In genomic region chr6:85600713-85601313, GRCh38 we compare ENCODE assay signal across 23 cellular contexts. TPM values are rescaled to one million over a fixed set of nuclear protein-coding genes. Genes with fewer than 3 reads are reported as not detected.
DNase-seq lines count a peak whose midpoint lies in the region; ATAC-seq, FAIRE-seq and TF ChIP-seq lines count a peak whose summit lies in the region.
"Had no signal": no experiment of that assay in that cellular context is flagged by ENCODE, and none has a peak within 500 bp of the region (broad histone marks: within the 10 kb centered on the region; RNA-seq: fewer than 3 reads in every experiment).

No MANE protein-coding gene starts in this region.

- H3K9me2 ChIP-seq in SK-N-SH: no peaks in the 10 kb centered on the region

- H3K27ac Mint-ChIP-seq in T-helper 17 cell: peak overlapping the region; percentile 72

- H3K27ac ChIP-seq in SK-N-SH (ENCODE audit: low read depth in 2 of 2, low read length in 1 of 2) (no peak overlapping the region), keratinocyte (ENCODE audit: control insufficient read depth, insufficient read depth, low read length) (no peak overlapping the region)
- H3K27ac ChIP-seq: HL-60, PC-9, upper lobe of left lung had no signal

- H4K20me1 ChIP-seq in SK-N-SH (ENCODE audit: insufficient read depth): no peaks in the 10 kb centered on the region
- no peaks in the 10 kb centered on the region for H4K20me1 ChIP-seq in keratinocyte (ENCODE audit: control insufficient read depth, extremely low read depth, insufficient read depth, low read length)

- H3K27me3 ChIP-seq in SK-N-SH (ENCODE audit: insufficient read depth): no peaks in the 10 kb centered on the region
- H3K27me3 ChIP-seq in keratinocyte (ENCODE audit: control insufficient read depth, extremely low read depth, insufficient read depth, low read length): no peaks in the 10 kb centered on the region
- H3K27me3 ChIP-seq: upper lobe of left lung had no signal

- H3K27me3 Mint-ChIP-seq in T-helper 17 cell: no peaks in the 10 kb centered on the region
- H3K27me3 Mint-ChIP-seq: stimulated activated naive CD8-positive, alpha-beta T cell treated with anti-CD3 and anti-CD28 coated beads, Interleukin-15, amount 100 ng/mL, for 72 hours had no signal

- H3K4me3 ChIP-seq in SK-N-SH (ENCODE audit: low read depth in 2 of 2, low read length in 1 of 2): no peak overlapping the region
- H3K4me3 ChIP-seq in keratinocyte (ENCODE audit: control insufficient read depth in 2 of 3, extremely low read depth in 1 of 3, insufficient read depth in 2 of 3, low read depth in 1 of 3, low read length in 3 of 3): no peak overlapping the region
- H3K4me3 ChIP-seq: PC-9, upper lobe of left lung had no signal

- H3K4me1 Mint-ChIP-seq in T-helper 17 cell: peaks cover 8% of the 10 kb centered on the region
- H3K4me1 Mint-ChIP-seq: CD14-positive monocyte; stimulated activated naive CD8-positive, alpha-beta T cell treated with anti-CD3 and anti-CD28 coated beads, Interleukin-15, amount 100 ng/mL, for 72 hours had no signal

- no peak overlapping the region for H2AFZ ChIP-seq in SK-N-SH (ENCODE audit: low read depth)
- H2AFZ ChIP-seq in keratinocyte (ENCODE audit: control insufficient read depth, low read length): no peak overlapping the region
- H2AFZ ChIP-seq: PC-9 had no signal

- H3K4me2 ChIP-seq in SK-N-SH (no peak overlapping the region), keratinocyte (ENCODE audit: control insufficient read depth, extremely low read depth, insufficient read depth, low read depth, low read length) (no peak overlapping the region)
- H3K4me2 ChIP-seq: PC-9 had no signal

- TF ChIP-seq EP300 in SK-N-SH (IDR thresholded peaks at IDR 0.05; ENCODE audit: borderline replicate concordance in 1 of 2, low read depth in 1 of 2, low read length in 1 of 2): no peak

- POLR2A ChIA-PET in SK-N-SH (lab: Yijun Ruan, JAX): interaction anchor here (1.3 kb wide), 1 partner anchor 42 kb away, joined by 3 read pairs; the partner anchor contains the start of gene SYNCRIP

- H3K9me1 ChIP-seq in keratinocyte (ENCODE audit: control insufficient read depth, extremely low read depth, insufficient read depth, low read length): no peaks in the 10 kb centered on the region

- peak overlapping the region; percentile 68 for H3K4me3 Mint-ChIP-seq in T-helper 17 cell
- H3K4me3 Mint-ChIP-seq: CD14-positive monocyte; stimulated activated naive CD8-positive, alpha-beta T cell treated with anti-CD3 and anti-CD28 coated beads, Interleukin-15, amount 100 ng/mL, for 72 hours had no signal

- H3K4me1 ChIP-seq in SK-N-SH (ENCODE audit: control insufficient read depth in 1 of 2, insufficient read depth in 2 of 2, low read depth in 1 of 2, low read length in 1 of 2) (no peaks in the 10 kb centered on the region), keratinocyte (ENCODE audit: control insufficient read depth, extremely low read depth, insufficient read depth, low read length) (no peaks in the 10 kb centered on the region)
- H3K4me1 ChIP-seq: upper lobe of left lung had no signal

- H3K36me3 ChIP-seq in SK-N-SH (replicated peaks in 1 of 2; ENCODE audit: control insufficient read depth in 1 of 2, insufficient read depth in 2 of 2, low read length in 1 of 2): peaks cover 6 to 30% of the 10 kb centered on the region in 2 experiments
- no peaks in the 10 kb centered on the region for H3K36me3 ChIP-seq in keratinocyte (ENCODE audit: control insufficient read depth in 2 of 2, extremely low read depth in 1 of 2, insufficient read depth in 2 of 2, low read length in 2 of 2)
- H3K36me3 ChIP-seq: upper lobe of left lung had no signal

- dilution Hi-C loops in keratinocyte (cut with MboI; ENCODE audit: extremely low pct_ligation_motif_present, low sequenced_read_pairs): no loop called here

- no peak for TF ChIP-seq RAD21 in SK-N-SH (IDR thresholded peaks at IDR 0.05; ENCODE audit: low read length)

- H3K9me3 ChIP-seq in SK-N-SH (no peaks in the 10 kb centered on the region), T-helper 17 cell (ENCODE audit: control insufficient read depth, low read length, poor library complexity, severe bottlenecking) (no peaks in the 10 kb centered on the region), keratinocyte (ENCODE audit: control insufficient read depth, low read depth, low read length) (no peaks in the 10 kb centered on the region)
- H3K9me3 ChIP-seq: upper lobe of left lung had no signal

- peak; percentile 27; the same call in 1 of the 2 replicates for TF ChIP-seq POLR2A in GM12891 (IDR thresholded peaks at IDR 0.05; ENCODE audit: low read depth, low read length)

- CTCF ChIA-PET in SK-N-SH (lab: Yijun Ruan, JAX): interaction anchor here (1.1 to 1.4 kb wide), 2 partner anchors 9 to 28 kb away, joined by 3 read pairs; no protein-coding TSS in a partner anchor

- H3K9ac ChIP-seq in SK-N-SH: no peak overlapping the region
- H3K9ac ChIP-seq in keratinocyte (ENCODE audit: control insufficient read depth, extremely low read depth, insufficient read depth, low read length): no peak overlapping the region

- H3F3A ChIP-seq in SK-N-SH (replicated peaks; ENCODE audit: insufficient read depth): peaks cover 66% of the 10 kb centered on the region

- ATAC-seq in SK-N-SH treated with all-trans-retinoic acid at 6 μM for 48 hours: no peak
- ATAC-seq in T-helper 17 cell: no peak
- ATAC-seq in GM19328 (IDR thresholded peaks at IDR 0.05; ENCODE audit: unreplicated experiment): no peak
- ATAC-seq: left ventricle myocardium superior; stimulated activated naive CD8-positive, alpha-beta T cell treated with anti-CD3 and anti-CD28 coated beads, Interleukin-15, amount 100 ng/mL, for 72 hours had no signal

- 90% methylated on average over 11 of the region's 11 CpGs for WGBS in SK-N-SH (ENCODE audit: low lambda C conversion rate)

- no peaks in the 10 kb centered on the region for H3K36me3 Mint-ChIP-seq in T-helper 17 cell (ENCODE audit: low read depth)

- no peak for TF ChIP-seq CTCF in SK-N-SH (IDR thresholded peaks at IDR 0.05)
- no peak for TF ChIP-seq CTCF in keratinocyte (optimal IDR thresholded peaks at IDR 0.05 in 1 of 3, IDR thresholded peaks at IDR 0.05 in 1 of 3, conservative IDR thresholded peaks at IDR 0.05 in 1 of 3; ENCODE audit: extremely low read depth in 1 of 3, insufficient read depth in 2 of 3, low read length in 3 of 3)

- peaks cover 3% of the 10 kb centered on the region for H3K79me2 ChIP-seq in SK-N-SH (ENCODE audit: insufficient read depth)
- H3K79me2 ChIP-seq in keratinocyte (ENCODE audit: control insufficient read depth, insufficient read depth, low read length): no peaks in the 10 kb centered on the region

- DNase-seq in SK-N-SH: no peak
- DNase-seq in GM12891 (ENCODE audit: insufficient read length, low spot score): no peak
- no peak for DNase-seq in T-helper 17 cell
- no peak for DNase-seq in keratinocyte (ENCODE audit: low read depth, low spot score)
- no peak for DNase-seq in H4 (ENCODE audit: low spot score)
- no peak for DNase-seq in NCI-H1105 (lab: John Stamatoyannopoulos, UW)
- DNase-seq: ACHN; amniotic stem cell; caudate nucleus; KBM-7; left ventricle myocardium superior; NCI-H1048; NCI-H2081 treated with DMSO at 0.1 percent for 48 hours; NCI-H774; PC-9; stimulated activated CD4-positive, alpha-beta T cell treated with anti-CD3 and anti-CD28 coated beads, Interleukin-1b, Interleukin-23, amount 100 ng/mL, for 48 hours; stimulated activated naive CD8-positive, alpha-beta T cell treated with anti-CD3 and anti-CD28 coated beads, Interleukin-15, amount 100 ng/mL, for 72 hours; upper lobe of left lung had no signal

- FAIRE-seq in GM12891 (lab: Jason Lieb, UNC): no peak
- FAIRE-seq in keratinocyte (lab: Jason Lieb, UNC): peak; percentile 51
- FAIRE-seq: H54 had no signal

TF ChIP-seq in SK-N-SH, 30 proteins besides CTCF, POLR2A, EP300 and RAD21 (continues in another document):
- TF ChIP-seq POLR2AphosphoS5 (IDR thresholded peaks at IDR 0.05; ENCODE audit: low read depth, low read length): 0 out of 2 replicates have a peak, but pooled peaks have one; percentile 22
- TF ChIP-seq YY1 (IDR thresholded peaks at IDR 0.05; ENCODE audit: low read depth): no peak

TF ChIP-seq in SK-N-SH treated with all-trans-retinoic acid at 6 μM for 48 hours, 23 proteins besides CTCF, POLR2A, EP300 and RAD21 (continues in another document):
- TF ChIP-seq SNAI2 (CRISPR knock-in tag; IDR thresholded peaks at IDR 0.05): no peak
- TF ChIP-seq ZFP30 (CRISPR knock-in tag; IDR thresholded peaks at IDR 0.05): no peak
- no peak for TF ChIP-seq GLIS3 (CRISPR knock-in tag; IDR thresholded peaks at IDR 0.05)

TF ChIP-seq in GM12891, 5 proteins besides CTCF, POLR2A, EP300 and RAD21 (continues in another document):
- TF ChIP-seq SPI1 (IDR thresholded peaks at IDR 0.05; ENCODE audit: low read depth, low read length) (no peak), PAX5 (IDR thresholded peaks at IDR 0.05; ENCODE audit: insufficient read depth, low read length, severe bottlenecking) (no peak)

RNA-seq across cellular contexts. Expression of gene SNX14, which starts 7.2 kb away (rescaled TPM):
- 40.4 and 53.9 TPM in 2 replicates for polyA plus RNA-seq in SK-N-SH (2012; rRNA removed)
- 45.8 and 56.8 TPM in 2 replicates for polyA plus RNA-seq in SK-N-SH (2012; cell fraction: cytosol; rRNA removed)
- polyA plus RNA-seq in SK-N-SH (2012; cell fraction: nucleus; rRNA removed): 86.5 and 129 TPM in 2 replicates
- polyA plus RNA-seq in GM12891 (2012; ENCODE audit: low read depth, missing spikeins): 38.7 TPM
- total RNA-seq in T-helper 17 cell: 10 to 100 TPM; 35.8 to 36.7 TPM
- polyA plus RNA-seq in keratinocyte: 54.5 to 97.5 TPM (median 75.8 TPM) in 3 replicates
- 64.3 TPM for polyA plus RNA-seq in keratinocyte (2011; ENCODE audit: low read depth)
- polyA plus RNA-seq in keratinocyte (2011; cell fraction: cytosol; rRNA removed): 23.2 and 41.8 TPM in 2 replicates
- polyA plus RNA-seq in keratinocyte (2011; cell fraction: nucleus; rRNA removed): 111 and 167 TPM in 2 replicates
- polyA plus RNA-seq in keratinocyte (2012; ENCODE audit: low replicate concordance): 55.7 and 58.5 TPM in 2 replicates
- 13.1 to 74.2 TPM (median 53.1 TPM) in 3 replicates for polyA minus RNA-seq in keratinocyte
- 59.5 TPM for polyA minus RNA-seq in keratinocyte (2011; cell fraction: cytosol; rRNA and poly(A)+ RNA removed)
- polyA minus RNA-seq in keratinocyte (2011; cell fraction: nucleus; rRNA and poly(A)+ RNA removed): 81.1 and 134 TPM in 2 replicates
- 40.4 and 55.9 TPM in 2 replicates for total RNA-seq in H4 (2014; rRNA removed; shearing (Covaris generic))

RNA-seq across cellular contexts. Expression of gene SYNCRIP, which starts 41.9 kb away (rescaled TPM):
- polyA plus RNA-seq in SK-N-SH (2012; rRNA removed): 15.9 and 17.8 TPM in 2 replicates
- 30.8 and 46.3 TPM in 2 replicates for polyA plus RNA-seq in SK-N-SH (2012; cell fraction: cytosol; rRNA removed)
- polyA plus RNA-seq in SK-N-SH (2012; cell fraction: nucleus; rRNA removed): 9.6 and 18.8 TPM in 2 replicates
- polyA plus RNA-seq in GM12891 (2012; ENCODE audit: low read depth, missing spikeins): 63.3 TPM
- total RNA-seq in T-helper 17 cell: 10 to 100 TPM; 70.9 to 79.1 TPM
- polyA plus RNA-seq in keratinocyte: 20.3 to 56.8 TPM (median 22.6 TPM) in 3 replicates
- polyA plus RNA-seq in keratinocyte (2011; ENCODE audit: low read depth): 155 TPM
- polyA plus RNA-seq in keratinocyte (2011; cell fraction: cytosol; rRNA removed): 28.7 and 54.7 TPM in 2 replicates
- 54.3 and 69.9 TPM in 2 replicates for polyA plus RNA-seq in keratinocyte (2011; cell fraction: nucleus; rRNA removed)
- 75.2 and 130 TPM in 2 replicates for polyA plus RNA-seq in keratinocyte (2012; ENCODE audit: low replicate concordance)
- polyA minus RNA-seq in keratinocyte: 11.7 to 59.2 TPM (median 22.3 TPM) in 3 replicates
- polyA minus RNA-seq in keratinocyte (2011; cell fraction: cytosol; rRNA and poly(A)+ RNA removed): 20.0 TPM
- 21.3 and 48.4 TPM in 2 replicates for polyA minus RNA-seq in keratinocyte (2011; cell fraction: nucleus; rRNA and poly(A)+ RNA removed)
- 43.6 and 57.2 TPM in 2 replicates for total RNA-seq in H4 (2014; rRNA removed; shearing (Covaris generic))
